8 cellular contexts compared by ENCODE assay signal in genomic region chr19:572140-572890, GRCh38. TPM values are rescaled to one million over a fixed set of nuclear protein-coding genes. Genes with fewer than 3 reads are reported as not detected.
DNase-seq lines count a peak whose midpoint lies in the region; ATAC-seq, FAIRE-seq and TF ChIP-seq lines count a peak whose summit lies in the region.

Gene BSG (plus strand): TSS chr19:572596. CDS start chr19:572635, 39 bp downstream.

- H3K36me3 ChIP-seq in ACC112 (ENCODE audit: insufficient read depth, low read length), result no peaks in the 10 kb centered on the region
- peaks cover 5% of the 10 kb centered on the region for H3K36me3 ChIP-seq in bronchial epithelial cell (ENCODE audit: control insufficient read depth, insufficient read depth, low read length)
- H3K36me3 ChIP-seq in smooth muscle cell (ENCODE audit: low read depth), result no peaks in the 10 kb centered on the region

- H3K4me1 ChIP-seq in ACC112 (ENCODE audit: control insufficient read depth, insufficient read depth, low read length, unreplicated experiment), result peaks cover 16% of the 10 kb centered on the region
- H3K4me1 ChIP-seq in smooth muscle cell (ENCODE audit: low read depth), result peaks cover 16% of the 10 kb centered on the region

- peaks cover 15% of the 10 kb centered on the region for H3F3A ChIP-seq in smooth muscle cell (ENCODE audit: low read depth)

- peak within 1 kb of the TSS; percentile 91 for H2AFZ ChIP-seq in ACC112 (ENCODE audit: low read length, unreplicated experiment)
- H2AFZ ChIP-seq in smooth muscle cell (ENCODE audit: low read depth), result peak within 1 kb of the TSS; percentile 74

- H3K27me3 ChIP-seq in ACC112 (ENCODE audit: insufficient read depth, low read length) (no peaks in the 10 kb centered on the region), bronchial epithelial cell (ENCODE audit: control insufficient read depth, insufficient read depth, low read length) (no peaks in the 10 kb centered on the region), smooth muscle cell (ENCODE audit: low read depth) (no peaks in the 10 kb centered on the region)

- peak; percentile 90 for DNase-seq in NCI-H2227 treated with DMSO at 0.1 percent for 48 hours (lab: John Stamatoyannopoulos, UW)
- DNase-seq in bronchial epithelial cell (ENCODE audit: low read depth), result peak; percentile 90
- peak; percentile 99 for DNase-seq in iPS-NIHi7 (ENCODE audit: extremely low spot score)
- DNase-seq in smooth muscle cell (lab: John Stamatoyannopoulos, UW; ENCODE audit: unreplicated experiment), result peak; percentile 92

- H3K27ac ChIP-seq in ACC112 (ENCODE audit: low read depth, low read length) (peak within 1 kb of the TSS; percentile 69), smooth muscle cell (ENCODE audit: low read depth) (peak within 1 kb of the TSS; percentile 81)

- ATAC-seq in GM18907 (IDR thresholded peaks at IDR 0.05; ENCODE audit: unreplicated experiment) (peak; percentile 77), HG03159 (IDR thresholded peaks at IDR 0.05; ENCODE audit: unreplicated experiment) (peak; percentile 64)

- TF ChIP-seq CTCF in WI38 (IDR thresholded peaks at IDR 0.05; ENCODE audit: low read depth, low read length) (no peak), bronchial epithelial cell (IDR thresholded peaks at IDR 0.05; ENCODE audit: insufficient read depth, low read length, severe bottlenecking) (no peak), smooth muscle cell (IDR thresholded peaks at IDR 0.05; ENCODE audit: borderline replicate concordance, insufficient read depth, poor library complexity, severe bottlenecking) (no peak)

- H3K9ac ChIP-seq in smooth muscle cell (ENCODE audit: low read depth), result peak within 1 kb of the TSS; percentile 98

- H3K9me3 ChIP-seq in smooth muscle cell (replicated peaks; ENCODE audit: low read depth), result no peaks in the 10 kb centered on the region

- H3K4me3 ChIP-seq in ACC112 (ENCODE audit: low read depth, low read length) (peak within 1 kb of the TSS; percentile 93), WI38 (ENCODE audit: low read depth, low read length) (peak within 1 kb of the TSS; percentile 96), bronchial epithelial cell (ENCODE audit: low read depth, low read length) (peak within 1 kb of the TSS; percentile 90), smooth muscle cell (peak within 1 kb of the TSS; percentile 99)

- WGBS in smooth muscle cell (ENCODE audit: low lambda C conversion rate), result 1% methylated on average over 75 of the region's 95 CpGs

- peaks cover 45% of the 10 kb centered on the region for H4K20me1 ChIP-seq in smooth muscle cell (ENCODE audit: low read depth)

- peak within 1 kb of the TSS; percentile 97 for H3K4me2 ChIP-seq in smooth muscle cell

- H3K79me2 ChIP-seq in ACC112 (ENCODE audit: control insufficient read depth, insufficient read depth, low read length, unreplicated experiment) (peaks cover 44% of the 10 kb centered on the region), smooth muscle cell (ENCODE audit: low read depth) (peaks cover 49% of the 10 kb centered on the region)

- FAIRE-seq in bronchial epithelial cell (lab: Jason Lieb, UNC), result no peak

RNA-seq across cellular contexts. Expression of gene BSG, which starts in this region (rescaled TPM):
- total RNA-seq in bronchial epithelial cell, result 349 and 369 TPM in 2 replicates
- total RNA-seq in smooth muscle cell, result 431 and 469 TPM in 2 replicates
- 971 and 1,057 TPM in 2 replicates for polyA plus RNA-seq in smooth muscle cell

Comparison
In these comparisons a context has a peak if more than half of its experiments do, and no peak if none do; other contexts are left out.
1. Peak in every context shown above with its lines: DNase-seq, ATAC-seq, H3K4me3 ChIP-seq and H3K27ac ChIP-seq.